Comparison of ENCODE assay signal across 18 cellular contexts in genomic region chr4:137394000-137394399, GRCh38.
DNase-seq lines count a peak whose midpoint lies in the region; TF ChIP-seq lines count a peak whose summit lies in the region.
"Had no signal": no experiment of that assay in that cellular context is flagged by ENCODE, and none has a peak within 500 bp of the region (broad histone marks: within the 10 kb centered on the region; RNA-seq: fewer than 3 reads in every experiment).

No MANE protein-coding gene starts in this region.

- DNase-seq in NCI-H446 (lab: John Stamatoyannopoulos, UW) = peak; percentile 44 to 72
- DNase-seq in cardiac fibroblast (ENCODE audit: low read depth in 2 of 2) = peak; percentile 60 to 69
- DNase-seq in mesothelial cell of epicardium (ENCODE audit: low spot score in 2 of 2, unreplicated experiment in 2 of 2) = no peak
- no peak for DNase-seq in Ammon's horn (ENCODE audit: low spot score)
- DNase-seq in DMS114 treated with DMSO at 0.1 percent for 48 hours (lab: John Stamatoyannopoulos, UW; ENCODE audit: unreplicated experiment) = no peak
- DNase-seq in occipital lobe (lab: John Stamatoyannopoulos, UW) = no peak
- no peak for DNase-seq in nephron progenitor cell
- DNase-seq: activated CD4-positive, alpha-beta memory T cell treated with anti-CD3 and anti-CD28 coated beads, Interleukin-2, amount 10 ng/mL, durations not matched to agents 7 days and 5 days; activated T-cell treated with anti-CD3 and anti-CD28 coated beads, Interleukin-2, amount 50 U/mL, for 4 hours; BE2C; dorsolateral prefrontal cortex; stimulated activated CD4-positive, alpha-beta T cell treated with anti-CD3 and anti-CD28 coated beads, Interleukin-15, amount 100 ng/mL, for 24 hours; thyroid gland had no signal

- H3K27ac Mint-ChIP-seq in mesothelial cell of epicardium = peak overlapping the region; percentile 56
- H3K27ac Mint-ChIP-seq in nephron progenitor cell = no peak overlapping the region
- H3K27ac Mint-ChIP-seq: activated CD4-positive, alpha-beta memory T cell treated with anti-CD3 and anti-CD28 coated beads, Interleukin-2, amount 10 ng/mL, durations not matched to agents 7 days and 5 days; activated naive CD4-positive, alpha-beta T cell treated with anti-CD3 and anti-CD28 coated beads, Interleukin-2, amount 50 U/mL, for 72 hours; IgD-negative memory B cell; stimulated activated memory B cell treated with anti-CD40 and anti-IgM and Interleukin-4, amounts not matched to agents 10 μg/mL and 1 μg/mL and 100 μg/mL, for 72 hours had no signal

- H3K9me3 Mint-ChIP-seq in mesothelial cell of epicardium = no peaks in the 10 kb centered on the region
- no peaks in the 10 kb centered on the region for H3K9me3 Mint-ChIP-seq in nephron progenitor cell
- H3K9me3 Mint-ChIP-seq: activated CD4-positive, alpha-beta memory T cell treated with anti-CD3 and anti-CD28 coated beads, Interleukin-2, amount 10 ng/mL, durations not matched to agents 7 days and 5 days; activated T-cell treated with anti-CD3 and anti-CD28 coated beads, Interleukin-2, amount 50 U/mL, for 4 hours; IgD-negative memory B cell; stimulated activated memory B cell treated with anti-CD40 and anti-IgM and Interleukin-4, amounts not matched to agents 10 μg/mL and 1 μg/mL and 100 μg/mL, for 72 hours had no signal

- TF ChIP-seq EP300 in Ishikawa (IDR thresholded peaks at IDR 0.05; ENCODE audit: borderline replicate concordance) = no peak

- H3K27me3 Mint-ChIP-seq in mesothelial cell of epicardium (ENCODE audit: low read depth) (no peaks in the 10 kb centered on the region), nephron progenitor cell (ENCODE audit: low read depth, poor library complexity) (no peaks in the 10 kb centered on the region)
- H3K27me3 Mint-ChIP-seq: activated CD4-positive, alpha-beta memory T cell treated with anti-CD3 and anti-CD28 coated beads, Interleukin-2, amount 10 ng/mL, durations not matched to agents 7 days and 5 days; IgD-negative memory B cell; stimulated activated memory B cell treated with anti-CD40 and anti-IgM and Interleukin-4, amounts not matched to agents 10 μg/mL and 1 μg/mL and 100 μg/mL, for 72 hours had no signal

- H3K36me3 Mint-ChIP-seq in mesothelial cell of epicardium = no peaks in the 10 kb centered on the region
- H3K36me3 Mint-ChIP-seq in nephron progenitor cell (ENCODE audit: low read depth) = no peaks in the 10 kb centered on the region
- H3K36me3 Mint-ChIP-seq: activated naive CD4-positive, alpha-beta T cell treated with anti-CD3 and anti-CD28 coated beads, Interleukin-2, amount 50 U/mL, for 72 hours; stimulated activated memory B cell treated with anti-CD40 and anti-IgM and Interleukin-4, amounts not matched to agents 10 μg/mL and 1 μg/mL and 100 μg/mL, for 72 hours had no signal

- no peak overlapping the region for H3K4me3 ChIP-seq in cardiac fibroblast (replicated peaks in 1 of 2; ENCODE audit: low read depth in 2 of 2, low read length in 2 of 2)
- H3K4me3 ChIP-seq: breast epithelium, dorsolateral prefrontal cortex, thyroid gland had no signal

- H3K4me3 Mint-ChIP-seq in mesothelial cell of epicardium (no peak overlapping the region), nephron progenitor cell (no peak overlapping the region)
- H3K4me3 Mint-ChIP-seq: activated CD4-positive, alpha-beta memory T cell treated with anti-CD3 and anti-CD28 coated beads, Interleukin-2, amount 10 ng/mL, durations not matched to agents 7 days and 5 days; activated T-cell treated with anti-CD3 and anti-CD28 coated beads, Interleukin-2, amount 50 U/mL, for 4 hours; IgD-negative memory B cell; stimulated activated memory B cell treated with anti-CD40 and anti-IgM and Interleukin-4, amounts not matched to agents 10 μg/mL and 1 μg/mL and 100 μg/mL, for 72 hours had no signal

- H3K4me1 Mint-ChIP-seq in mesothelial cell of epicardium (peaks cover 37% of the 10 kb centered on the region), nephron progenitor cell (peaks cover 6% of the 10 kb centered on the region)
- H3K4me1 Mint-ChIP-seq: activated CD4-positive, alpha-beta memory T cell treated with anti-CD3 and anti-CD28 coated beads, Interleukin-2, amount 10 ng/mL, durations not matched to agents 7 days and 5 days; IgD-negative memory B cell; stimulated activated memory B cell treated with anti-CD40 and anti-IgM and Interleukin-4, amounts not matched to agents 10 μg/mL and 1 μg/mL and 100 μg/mL, for 72 hours had no signal

- TF ChIP-seq CTCF in cardiac fibroblast (IDR thresholded peaks at IDR 0.05; ENCODE audit: low read depth, low read length) (no peak), mesothelial cell of epicardium (IDR thresholded peaks at IDR 0.05; ENCODE audit: unreplicated experiment) (no peak), nephron progenitor cell (IDR thresholded peaks at IDR 0.05) (no peak)

- TF ChIP-seq RAD21 in Ishikawa (IDR thresholded peaks at IDR 0.05; ENCODE audit: low read depth) = no peak

TF ChIP-seq in Ishikawa, 13 proteins besides CTCF, POLR2A, EP300 and RAD21:
- TF ChIP-seq NFIC (IDR thresholded peaks at IDR 0.05) (0 out of 2 replicates have a peak, but pooled peaks have one; percentile 11), USF1 (IDR thresholded peaks at IDR 0.05) (no peak), REST (IDR thresholded peaks at IDR 0.05; ENCODE audit: low read depth) (no peak), YY1 (IDR thresholded peaks at IDR 0.05; ENCODE audit: low read depth) (no peak), FOXM1 (IDR thresholded peaks at IDR 0.05; ENCODE audit: borderline replicate concordance, low read depth) (no peak)

Comparison
In these comparisons a context has a peak if more than half of its experiments do, and no peak if none do; other contexts are left out.
1. DNase-seq: peak in NCI-H446 (2 of 2) and cardiac fibroblast (2 of 2); none in mesothelial cell of epicardium (0 of 2), Ammon's horn (single experiment), DMS114 treated with DMSO at 0.1 percent for 48 hours (single experiment), occipital lobe (single experiment) and nephron progenitor cell (single experiment).